ENCODE assay signal across 7 cellular contexts in genomic region chr16:29294400-29294933, GRCh38.
DNase-seq lines count a peak whose midpoint lies in the region; ATAC-seq, FAIRE-seq and TF ChIP-seq lines count a peak whose summit lies in the region.
"Not testable (repeated sequence)": the region's sequence is repeated elsewhere in the genome, so short reads cannot be mapped to it uniquely, and the experiment has no call there.

No MANE protein-coding gene starts in this region.

- H2BK120ac ChIP-seq in trophoblast cell (ENCODE audit: insufficient read depth, low read length, poor library complexity): not testable (repeated sequence)

- intact Hi-C loops in Right ventricle myocardium superior (cut with DNase I); heart right ventricle (cut with DNase I); kidney (cut with DNase I); sigmoid colon (cut with DNase I): not testable (repeated sequence)

- H3K23ac ChIP-seq in trophoblast cell (ENCODE audit: low read length): not testable (repeated sequence)

- not testable (repeated sequence) for H2AK5ac ChIP-seq in trophoblast cell (ENCODE audit: low read length)

- not testable (repeated sequence) for H3K4me2 ChIP-seq in trophoblast cell (ENCODE audit: low read length)

- not testable (repeated sequence) for H3K27me3 Mint-ChIP-seq in T-helper 17 cell

- H3K4ac ChIP-seq in trophoblast cell (ENCODE audit: low read depth, low read length): not testable (repeated sequence)

- not testable (repeated sequence) for H2BK12ac ChIP-seq in trophoblast cell (ENCODE audit: low read length)

- not testable (repeated sequence) for FAIRE-seq in kidney (lab: Jason Lieb, UNC)

- H3K4me1 Mint-ChIP-seq in T-helper 17 cell: not testable (repeated sequence)

- peak overlapping the region; percentile 3 for H3K4me3 Mint-ChIP-seq in T-helper 17 cell

- DNase-seq in T-helper 17 cell; heart right ventricle; right atrium auricular region (ENCODE audit: low spot score); trophoblast cell: not testable (repeated sequence)
- DNase-seq in Right ventricle myocardium superior: peak; percentile 46
- DNase-seq in kidney: peak; percentile 47
- DNase-seq in sigmoid colon: peak; percentile 53

- H3K9ac ChIP-seq in kidney (ENCODE audit: low read length in 2 of 2); trophoblast cell (ENCODE audit: low read length): not testable (repeated sequence)

- not testable (repeated sequence) for ATAC-seq in T-helper 17 cell; Right ventricle myocardium superior (ENCODE audit: poor library complexity); heart right ventricle

- not testable (repeated sequence) for TF ChIP-seq POLR2A in sigmoid colon (IDR thresholded peaks at IDR 0.05)

- H4K8ac ChIP-seq in trophoblast cell (ENCODE audit: low read depth, low read length): not testable (repeated sequence)

- H3K27me3 ChIP-seq in heart right ventricle; right atrium auricular region; trophoblast cell (ENCODE audit: insufficient read depth, low read length); sigmoid colon: not testable (repeated sequence)

- H3K4me1 ChIP-seq in heart right ventricle (peaks cover 15 to 51% (median 22%) of the 10 kb centered on the region in 9 donors), right atrium auricular region (peaks cover 0 to 34% of the 10 kb centered on the region in 2 donors), kidney (ENCODE audit: control insufficient read depth in 1 of 2, insufficient read depth in 1 of 2, low read depth in 1 of 2, low read length in 2 of 2) (peaks cover 4 to 11% of the 10 kb centered on the region in 2 donors), trophoblast cell (ENCODE audit: control insufficient read depth in 1 of 2, insufficient read depth in 2 of 2, low read length in 2 of 2) (peaks cover 13 to 22% of the 10 kb centered on the region in 2 experiments), sigmoid colon (peaks cover 0 to 41% (median 35%) of the 10 kb centered on the region in 4 donors)

- not testable (repeated sequence) for TF ChIP-seq EP300 in sigmoid colon (IDR thresholded peaks at IDR 0.05)

- peak overlapping the region; percentile 11 for H4K91ac ChIP-seq in trophoblast cell (ENCODE audit: low read depth, low read length)

- H3K36me3 ChIP-seq in heart right ventricle; right atrium auricular region; kidney (ENCODE audit: control insufficient read depth in 1 of 2, insufficient read depth in 2 of 2, low read length in 2 of 2); trophoblast cell (ENCODE audit: control insufficient read depth in 1 of 2, insufficient read depth in 2 of 2, low read length in 2 of 2); sigmoid colon: not testable (repeated sequence)

- H2BK5ac ChIP-seq in trophoblast cell (ENCODE audit: low read depth, low read length, poor library complexity): not testable (repeated sequence)

- whole genome bisulfite sequencing in heart right ventricle, 2 donors: 76 to 84% methylated on average over 12 of the region's 12 CpGs
- WGBS in trophoblast cell (ENCODE audit: extremely low coverage, insufficient coverage, insufficient read length): no CpG with 5 or more reads among the region's 12 CpGs
- 92 to 94% methylated on average over 12 of the region's 12 CpGs for WGBS in sigmoid colon, 2 donors

- H3K18ac ChIP-seq in trophoblast cell (ENCODE audit: low read length): not testable (repeated sequence)

- H3K9me3 ChIP-seq in T-helper 17 cell (ENCODE audit: control insufficient read depth, low read length, poor library complexity, severe bottlenecking); heart right ventricle; right atrium auricular region; kidney (ENCODE audit: control insufficient read depth in 1 of 2, low read length in 2 of 2); trophoblast cell (ENCODE audit: insufficient read depth, low read depth, low read length); sigmoid colon: not testable (repeated sequence)

- not testable (repeated sequence) for H3K4me3 ChIP-seq in heart right ventricle; right atrium auricular region; kidney (ENCODE audit: low read length in 2 of 2); trophoblast cell (ENCODE audit: low read depth, low read length); sigmoid colon

- TF ChIP-seq CTCF in heart right ventricle (IDR thresholded peaks at IDR 0.05); right atrium auricular region (IDR thresholded peaks at IDR 0.05); kidney (IDR thresholded peaks at IDR 0.05; ENCODE audit: borderline replicate concordance, extremely low read depth, insufficient read depth); sigmoid colon (IDR thresholded peaks at IDR 0.05): not testable (repeated sequence)

- peak overlapping the region in 9 of 10 donors; percentile 26 to 89 (median 79) for H3K27ac ChIP-seq in heart right ventricle
- peak overlapping the region; percentile 12 to 83 for H3K27ac ChIP-seq in right atrium auricular region
- H3K27ac ChIP-seq in kidney (ENCODE audit: low read depth in 2 of 2, low read length in 2 of 2); trophoblast cell (ENCODE audit: low read depth, low read length); sigmoid colon: not testable (repeated sequence)

- H3K14ac ChIP-seq in trophoblast cell (ENCODE audit: low read length): not testable (repeated sequence)

- H3K36me3 Mint-ChIP-seq in T-helper 17 cell (ENCODE audit: low read depth): not testable (repeated sequence)

- H2AFZ ChIP-seq in trophoblast cell (ENCODE audit: insufficient read depth, low read length, poor library complexity): not testable (repeated sequence)

- not testable (repeated sequence) for H4K12ac ChIP-seq in trophoblast cell (ENCODE audit: low read depth, low read length)

- peaks cover 18% of the 10 kb centered on the region for H3K79me1 ChIP-seq in trophoblast cell (ENCODE audit: low read length)

- not testable (repeated sequence) for H3K79me2 ChIP-seq in trophoblast cell (ENCODE audit: control insufficient read depth, insufficient read depth, low read length, poor library complexity)

- peak overlapping the region; percentile 32 for H3K27ac Mint-ChIP-seq in T-helper 17 cell
